Comparison of ENCODE assay signal across 11 cellular contexts in the genomic region with DNA sequence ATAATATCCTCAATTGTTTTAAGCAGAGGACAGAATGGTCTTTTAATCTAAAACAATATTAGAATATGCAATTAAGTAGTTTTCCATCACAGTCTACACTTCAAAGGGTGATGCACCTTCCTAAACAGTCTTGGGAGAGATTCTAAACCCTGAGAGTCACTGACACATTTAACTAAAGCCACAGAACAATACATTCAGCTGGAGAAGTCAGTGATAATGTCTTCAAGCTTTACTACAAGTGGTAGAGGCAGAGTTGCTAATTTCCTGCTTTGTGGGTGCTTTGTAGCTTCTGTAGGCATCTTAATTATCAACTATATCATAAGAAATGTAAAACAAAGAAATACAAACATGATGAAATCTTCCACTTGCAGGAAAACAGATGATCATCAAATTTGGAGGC.
DNase-seq lines count a peak whose midpoint lies in the region; ATAC-seq, FAIRE-seq and TF ChIP-seq lines count a peak whose summit lies in the region.
"Had no signal": no experiment of that assay in that cellular context is flagged by ENCODE, and none has a peak within 500 bp of the region (broad histone marks: within the 10 kb centered on the region; RNA-seq: fewer than 3 reads in every experiment).

No MANE protein-coding gene starts in this region.

- TF ChIP-seq POLR2A in GM12891 (IDR thresholded peaks at IDR 0.05; ENCODE audit: low read depth, low read length) (no peak), H54 (IDR thresholded peaks at IDR 0.05; ENCODE audit: low read depth, low read length) (no peak)

- peak overlapping the region; percentile 85 for H3K4me3 Mint-ChIP-seq in activated naive CD8-positive, alpha-beta T cell
- H3K4me3 Mint-ChIP-seq in natural killer cell, result peak overlapping the region; percentile 80

- H3K36me3 ChIP-seq in BLaER1 treated with 17β-estradiol and CSF1 and Interleukin-3, amounts not matched to agents 10 nM and 100 nM, result peaks cover 3 to 82% (median 55%) of the 10 kb centered on the region in 11 experiments; a peak in 20 of 22 replicates
- no peaks in the 10 kb centered on the region for H3K36me3 ChIP-seq in HUES48 (ENCODE audit: control insufficient read depth, insufficient read depth, low read length)
- H3K36me3 ChIP-seq: ascending aorta, HAP-1 had no signal

- peaks cover 93% of the 10 kb centered on the region for H3K4me1 Mint-ChIP-seq in activated naive CD8-positive, alpha-beta T cell (ENCODE audit: low read depth)
- H3K4me1 Mint-ChIP-seq in natural killer cell, result peaks cover 94 to 96% of the 10 kb centered on the region in 2 donors

- H3K4me1 ChIP-seq in BLaER1 treated with 17β-estradiol and CSF1 and Interleukin-3, amounts not matched to agents 10 nM and 100 nM, result peaks cover 95 to 100% (median 98%) of the 10 kb centered on the region in 10 experiments
- H3K4me1 ChIP-seq in HUES48 (ENCODE audit: control insufficient read depth, insufficient read depth, low read length), result peaks cover 34% of the 10 kb centered on the region
- H3K4me1 ChIP-seq: ascending aorta, HAP-1 had no signal

- H3K9me3 Mint-ChIP-seq in activated naive CD8-positive, alpha-beta T cell (ENCODE audit: low read depth), result peaks cover 6% of the 10 kb centered on the region
- peaks cover 0 to 2% of the 10 kb centered on the region in 2 donors for H3K9me3 Mint-ChIP-seq in natural killer cell

- TF ChIP-seq CTCF in natural killer cell (IDR thresholded peaks at IDR 0.05), result no peak

- ATAC-seq in natural killer cell, result peak in 2 of 3 donors; percentile 25 to 37

- peak overlapping the region; percentile 94 for H3K27ac Mint-ChIP-seq in activated naive CD8-positive, alpha-beta T cell
- H3K27ac Mint-ChIP-seq in natural killer cell, result peak overlapping the region; percentile 95 to 98

- intact Hi-C loops in natural killer cell (cut with micrococcal nuclease), result loop anchor here (5.0 kb wide), 2 partner anchors 85 to 275 kb away; partner anchors contain the start of genes CDNF, HSPA14 and MSANTD7

- H3K9me3 ChIP-seq in BLaER1 treated with 17β-estradiol and CSF1 and Interleukin-3, amounts not matched to agents 10 nM and 100 nM (replicated peaks in 1 of 11), result peaks cover 0 to 11% (median 10%) of the 10 kb centered on the region in 11 experiments; a peak in 15 of 22 replicates
- no peaks in the 10 kb centered on the region; the same call in 1 of the 2 replicates for H3K9me3 ChIP-seq in HUES48 (ENCODE audit: control insufficient read depth, insufficient read depth, low read length)
- H3K9me3 ChIP-seq: ascending aorta, HAP-1 had no signal

- no peaks in the 10 kb centered on the region for H3K27me3 Mint-ChIP-seq in activated naive CD8-positive, alpha-beta T cell
- no peaks in the 10 kb centered on the region for H3K27me3 Mint-ChIP-seq in natural killer cell (ENCODE audit: low read depth in 2 of 2)

- peaks cover 0 to 100% (median 98%) of the 10 kb centered on the region in 11 experiments; a peak in 18 of 22 replicates for H4K20me1 ChIP-seq in BLaER1 treated with 17β-estradiol and CSF1 and Interleukin-3, amounts not matched to agents 10 nM and 100 nM

- H3K4me2 ChIP-seq in BLaER1 treated with 17β-estradiol and CSF1 and Interleukin-3, amounts not matched to agents 10 nM and 100 nM, result peak overlapping the region; percentile 75 to 97 (median 84)

- no peak for DNase-seq in natural killer cell
- DNase-seq in GM12891 (ENCODE audit: insufficient read length, low spot score), result no peak
- DNase-seq in hypothalamus (lab: John Stamatoyannopoulos, UW), result no peak
- DNase-seq in D341Med (ENCODE audit: low spot score), result no peak
- DNase-seq in H54 (ENCODE audit: insufficient read length, low spot score), result no peak

- peak overlapping the region in 4 of 11 experiments; percentile 11 to 53 (median 30); a peak in 6 of 22 replicates for H3K9ac ChIP-seq in BLaER1 treated with 17β-estradiol and CSF1 and Interleukin-3, amounts not matched to agents 10 nM and 100 nM
- no peak overlapping the region for H3K9ac ChIP-seq in HUES48 (ENCODE audit: low read depth, low read length)

- FAIRE-seq in GM12891 (lab: Jason Lieb, UNC) (no peak), H54 (lab: Jason Lieb, UNC) (no peak)

- peaks cover 23% of the 10 kb centered on the region for H3K36me3 Mint-ChIP-seq in activated naive CD8-positive, alpha-beta T cell
- peaks cover 11% of the 10 kb centered on the region for H3K36me3 Mint-ChIP-seq in natural killer cell

- peak overlapping the region; percentile 43 to 94 (median 85); a peak in 21 of 22 replicates for H3K27ac ChIP-seq in BLaER1 treated with 17β-estradiol and CSF1 and Interleukin-3, amounts not matched to agents 10 nM and 100 nM
- H3K27ac ChIP-seq in HUES48 (ENCODE audit: low read depth, low read length), result peak overlapping the region; percentile 50
- H3K27ac ChIP-seq: ascending aorta, C4-2B had no signal

- no peaks in the 10 kb centered on the region for H3K27me3 ChIP-seq in BLaER1 treated with 17β-estradiol and CSF1 and Interleukin-3, amounts not matched to agents 10 nM and 100 nM
- no peaks in the 10 kb centered on the region for H3K27me3 ChIP-seq in HUES48 (ENCODE audit: control insufficient read depth, insufficient read depth, low read length)
- H3K27me3 ChIP-seq: ascending aorta had no signal

- 0 out of 20 replicates have a peak overlapping the region, but pooled peaks of 1 of the 10 experiments have one; percentile 19 for H3K4me3 ChIP-seq in BLaER1 treated with 17β-estradiol and CSF1 and Interleukin-3, amounts not matched to agents 10 nM and 100 nM
- no peak overlapping the region for H3K4me3 ChIP-seq in HUES48 (ENCODE audit: low read depth, low read length)
- H3K4me3 ChIP-seq: ascending aorta, HAP-1 had no signal

TF ChIP-seq in GM12891, 5 proteins besides CTCF, POLR2A, EP300 and RAD21:
- no peak for TF ChIP-seq SPI1 (IDR thresholded peaks at IDR 0.05; ENCODE audit: low read depth, low read length)
- no peak for TF ChIP-seq POU2F2 (IDR thresholded peaks at IDR 0.05; ENCODE audit: low read depth, low read length)
- TF ChIP-seq POLR2AphosphoS5 (IDR thresholded peaks at IDR 0.05; ENCODE audit: low read depth, low read length), result no peak
- no peak for TF ChIP-seq TAF1 (IDR thresholded peaks at IDR 0.05; ENCODE audit: low read depth, low read length)
- no peak for TF ChIP-seq PAX5 (IDR thresholded peaks at IDR 0.05; ENCODE audit: insufficient read depth, low read length, severe bottlenecking)
TF ChIP-seq in GM12891: peak in this region for 0.
